Comparison of ENCODE assay signal across 10 cellular contexts in genomic region chr11:89491141-89491690, GRCh38. TPM values are rescaled to one million over a fixed set of nuclear protein-coding genes. Genes with fewer than 3 reads are reported as not detected.
DNase-seq lines count a peak whose midpoint lies in the region; ATAC-seq and TF ChIP-seq lines count a peak whose summit lies in the region.
"Had no signal": no experiment of that assay in that cellular context is flagged by ENCODE, and none has a peak within 500 bp of the region (broad histone marks: within the 10 kb centered on the region; RNA-seq: fewer than 3 reads in every experiment).

NOX4 (minus strand) TSS chr11:89491375; CDS start chr11:89491246, 129 bp downstream.

- TF ChIP-seq CTCF in epithelial cell of proximal tubule (conservative IDR thresholded peaks at IDR 0.05; ENCODE audit: low read depth, low read length) (no peak), lower lobe of right lung (IDR thresholded peaks at IDR 0.05) (no peak), suprapubic skin (IDR thresholded peaks at IDR 0.05) (no peak)

- no peaks in the 10 kb centered on the region for H3K4me1 Mint-ChIP-seq in activated CD8-positive, alpha-beta memory T cell treated with anti-CD3 and anti-CD28 coated beads, Interleukin-2, amount 10 ng/mL, durations not matched to agents 7 days and 5 days

- no peaks in the 10 kb centered on the region for H3K4me1 ChIP-seq in lower lobe of right lung
- peaks cover 12% of the 10 kb centered on the region for H3K4me1 ChIP-seq in suprapubic skin

- H3K4me3 Mint-ChIP-seq in activated CD8-positive, alpha-beta memory T cell treated with anti-CD3 and anti-CD28 coated beads, Interleukin-2, amount 10 ng/mL, durations not matched to agents 7 days and 5 days: no peak within 1 kb of the TSS
- H3K4me3 Mint-ChIP-seq: T-helper 1 cell treated with Interleukin-12 subunit alpha and Interleukin-12 subunit beta and Interleukin-4 antibody, amounts not matched to agents 30 μg/mL and 1 μg/mL, for 36 hours had no signal

- CTCF ChIA-PET in activated CD8-positive, alpha-beta memory T cell treated with anti-CD3 and anti-CD28 coated beads, Interleukin-2, amount 10 ng/mL, durations not matched to agents 7 days and 5 days (lab: Charles Lee): no interaction called here

- no peaks in the 10 kb centered on the region for H3K36me3 Mint-ChIP-seq in activated CD8-positive, alpha-beta memory T cell treated with anti-CD3 and anti-CD28 coated beads, Interleukin-2, amount 10 ng/mL, durations not matched to agents 7 days and 5 days

- H3K36me3 ChIP-seq in MG63 (no peaks in the 10 kb centered on the region), lower lobe of right lung (no peaks in the 10 kb centered on the region), suprapubic skin (no peaks in the 10 kb centered on the region)

- 9% methylated on average over 7 of the region's 47 CpGs for WGBS in suprapubic skin

- H3K27me3 Mint-ChIP-seq in activated CD8-positive, alpha-beta memory T cell treated with anti-CD3 and anti-CD28 coated beads, Interleukin-2, amount 10 ng/mL, durations not matched to agents 7 days and 5 days: peaks cover 16% of the 10 kb centered on the region

- H3K4me3 ChIP-seq in MG63 (peak within 1 kb of the TSS; percentile 38), epithelial cell of proximal tubule (ENCODE audit: low read depth, low read length) (peak within 1 kb of the TSS; percentile 63), lower lobe of right lung (peak within 1 kb of the TSS; percentile 54), suprapubic skin (peak within 1 kb of the TSS; percentile 53)

- H3K27ac Mint-ChIP-seq in activated CD8-positive, alpha-beta memory T cell treated with anti-CD3 and anti-CD28 coated beads, Interleukin-2, amount 10 ng/mL, durations not matched to agents 7 days and 5 days: no peak within 1 kb of the TSS
- H3K27ac Mint-ChIP-seq: T-helper 1 cell treated with Interleukin-12 subunit alpha and Interleukin-12 subunit beta and Interleukin-4 antibody, amounts not matched to agents 30 μg/mL and 1 μg/mL, for 36 hours had no signal

- no peak for TF ChIP-seq EP300 in suprapubic skin (IDR thresholded peaks at IDR 0.05)

- H3K9me3 ChIP-seq in MG63 (no peaks in the 10 kb centered on the region), lower lobe of right lung (no peaks in the 10 kb centered on the region), suprapubic skin (no peaks in the 10 kb centered on the region)

- peak; percentile 63 for DNase-seq in MG63
- no peak for DNase-seq in epithelial cell of proximal tubule (ENCODE audit: low read depth)
- peak; percentile 50 for DNase-seq in lower lobe of right lung
- peak; percentile 65 to 81 for DNase-seq in suprapubic skin (ENCODE audit: low spot score in 2 of 2)
- no peak for DNase-seq in OCI-M2 (lab: John Stamatoyannopoulos, UW; ENCODE audit: unreplicated experiment)
- DNase-seq in activated CD8-positive, alpha-beta memory T cell treated with anti-CD3 and anti-CD28 coated beads, Interleukin-2, amount 10 ng/mL, durations not matched to agents 7 days and 5 days: no peak
- no peak for DNase-seq in COLO829 (ENCODE audit: low spot score)

- intact Hi-C loops in lower lobe of right lung (cut with DNase I): no loop called here

- peak; percentile 76 to 83 for ATAC-seq in lower lobe of right lung
- ATAC-seq in activated CD8-positive, alpha-beta memory T cell treated with anti-CD3 and anti-CD28 coated beads, Interleukin-2, amount 10 ng/mL, durations not matched to agents 7 days and 5 days: no peak
- no peak for ATAC-seq in GM18519 (IDR thresholded peaks at IDR 0.05; ENCODE audit: low FRiP score, unreplicated experiment)
- ATAC-seq: left colon had no signal

- TF ChIP-seq POLR2A in suprapubic skin (IDR thresholded peaks at IDR 0.05): no peak

- H3K9me3 Mint-ChIP-seq in activated CD8-positive, alpha-beta memory T cell treated with anti-CD3 and anti-CD28 coated beads, Interleukin-2, amount 10 ng/mL, durations not matched to agents 7 days and 5 days (ENCODE audit: low read depth): no peaks in the 10 kb centered on the region
- H3K9me3 Mint-ChIP-seq: T-helper 1 cell treated with Interleukin-12 subunit alpha and Interleukin-12 subunit beta and Interleukin-4 antibody, amounts not matched to agents 30 μg/mL and 1 μg/mL, for 36 hours had no signal

- H3K27ac ChIP-seq in lower lobe of right lung (peak within 1 kb of the TSS; percentile 38), suprapubic skin (peak within 1 kb of the TSS; percentile 47)

- H3K27me3 ChIP-seq in MG63: no peaks in the 10 kb centered on the region
- H3K27me3 ChIP-seq in lower lobe of right lung (ENCODE audit: low read depth): no peaks in the 10 kb centered on the region
- H3K27me3 ChIP-seq in suprapubic skin: peaks cover 3% of the 10 kb centered on the region

RNA-seq across cellular contexts. Expression of gene NOX4, which starts in this region (rescaled TPM):
- total RNA-seq in MG63 (2014; rRNA removed; shearing (Covaris generic); ENCODE audit: low replicate concordance): not detected in 2 replicates
- total RNA-seq in epithelial cell of proximal tubule: 9.3 and 11.6 TPM in 2 replicates
- total RNA-seq in lower lobe of right lung: 4.3 TPM
- 1 to 10 TPM in 1 of 4 donors, under 1 TPM in 2, not detected in 1; 0.30 to 1.4 (median 0.91) TPM for total RNA-seq in suprapubic skin
- total RNA-seq in activated CD8-positive, alpha-beta memory T cell treated with anti-CD3 and anti-CD28 coated beads, Interleukin-2, amount 10 ng/mL, durations not matched to agents 7 days and 5 days: not detected

Comparison
In these comparisons a context has a peak if more than half of its experiments do, and no peak if none do; other contexts are left out.
1. Peak in DNase-seq and H3K4me3 ChIP-seq in MG63; RNA of the gene not detected or under 1 TPM.
2. DNase-seq: peak in lower lobe of right lung (single experiment) and suprapubic skin (2 of 2); none in epithelial cell of proximal tubule (single experiment), OCI-M2 (single experiment), activated CD8-positive, alpha-beta memory T cell treated with anti-CD3 and anti-CD28 coated beads, Interleukin-2, amount 10 ng/mL, durations not matched to agents 7 days and 5 days (single experiment) and COLO829 (single experiment).
3. ATAC-seq: peak in lower lobe of right lung (2 of 2); none in activated CD8-positive, alpha-beta memory T cell treated with anti-CD3 and anti-CD28 coated beads, Interleukin-2, amount 10 ng/mL, durations not matched to agents 7 days and 5 days (single experiment) and GM18519 (single experiment).
4. Peak in every context shown above with its lines, with median percentiles within 50 percentile points of each other: H3K4me3 ChIP-seq.